Comparison of ENCODE assay signal across 1 cellular context in the genomic region with DNA sequence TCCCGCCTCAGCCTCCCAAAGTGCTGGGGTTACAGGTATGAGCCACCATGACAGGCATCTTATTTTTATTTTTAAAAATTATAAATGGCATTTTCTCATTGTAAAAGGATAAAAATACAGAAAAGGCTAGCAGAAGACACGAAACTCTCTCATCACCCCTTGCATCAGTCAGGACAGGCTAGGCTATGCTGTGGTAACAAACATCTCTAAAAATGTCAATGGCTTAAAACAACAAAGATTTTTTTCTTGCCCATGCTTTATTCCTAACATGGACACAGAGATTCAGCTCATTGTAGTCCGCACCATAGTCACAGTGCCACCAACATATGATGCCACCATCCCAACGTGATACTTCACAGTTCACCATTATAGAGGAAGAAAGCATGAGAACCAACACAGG.
TF ChIP-seq lines count a peak whose summit lies in the region.

No MANE protein-coding gene starts in this region.

TF ChIP-seq in HCT116, 20 proteins besides CTCF, POLR2A, EP300 and RAD21 (continued from another document):
- TF ChIP-seq CBX3 (IDR thresholded peaks at IDR 0.05; ENCODE audit: low read depth) (no peak), POLR2AphosphoS5 (IDR thresholded peaks at IDR 0.05; ENCODE audit: low read depth, low read length) (no peak), ZNF274 (IDR thresholded peaks at IDR 0.05; ENCODE audit: low read depth, low read length) (no peak), ZFX (IDR thresholded peaks at IDR 0.05) (no peak), SRF (IDR thresholded peaks at IDR 0.05; ENCODE audit: low read depth) (no peak), SP1 (IDR thresholded peaks at IDR 0.05; ENCODE audit: low read depth) (no peak)
TF ChIP-seq in HCT116: peak in this region for 0.
